Comparison of ENCODE assay signal across 8 cellular contexts in genomic region chr3:121545049-121545563, GRCh38. TPM values are rescaled to one million over a fixed set of nuclear protein-coding genes. Genes with fewer than 3 reads are reported as not detected.
DNase-seq lines count a peak whose midpoint lies in the region; ATAC-seq and TF ChIP-seq lines count a peak whose summit lies in the region.

No MANE protein-coding gene starts in this region.

- H3K36me3 ChIP-seq in Peyer's patch, result no peaks in the 10 kb centered on the region

- DNase-seq in AG10803 (ENCODE audit: low read depth) (no peak), Peyer's patch (no peak), epithelial cell of proximal tubule (ENCODE audit: low read depth) (no peak), osteocyte (ENCODE audit: extremely low spot score, unreplicated experiment) (no peak), nucleus accumbens (lab: John Stamatoyannopoulos, UW) (no peak)
- no peak for DNase-seq in stimulated activated CD4-positive, alpha-beta T cell treated with anti-CD3 and anti-CD28 coated beads, Interleukin-1b, Interleukin-23, amount 100 ng/mL, for 48 hours

- peaks cover 0 to 9% (median 6%) of the 10 kb centered on the region in 4 donors for H3K4me1 ChIP-seq in Peyer's patch

- H3K27me3 ChIP-seq in Peyer's patch, result no peaks in the 10 kb centered on the region

- H3K27me3 Mint-ChIP-seq in osteocyte (ENCODE audit: unreplicated experiment), result no peaks in the 10 kb centered on the region

- no peaks in the 10 kb centered on the region for H3K36me3 Mint-ChIP-seq in osteocyte (ENCODE audit: unreplicated experiment)

- TF ChIP-seq CTCF in AG10803 (conservative IDR thresholded peaks at IDR 0.05; ENCODE audit: low read length) (no peak), Peyer's patch (IDR thresholded peaks at IDR 0.05) (no peak), epithelial cell of proximal tubule (conservative IDR thresholded peaks at IDR 0.05; ENCODE audit: low read depth, low read length) (no peak), osteocyte (IDR thresholded peaks at IDR 0.05) (no peak)

- H3K9me3 Mint-ChIP-seq in osteocyte (ENCODE audit: unreplicated experiment), result no peaks in the 10 kb centered on the region

- H3K4me3 Mint-ChIP-seq in osteocyte (ENCODE audit: unreplicated experiment), result peak overlapping the region; percentile 89

- peak; percentile 5 for ATAC-seq in GM18909 (IDR thresholded peaks at IDR 0.05; ENCODE audit: poor library complexity, unreplicated experiment)
- ATAC-seq in HG03139 (IDR thresholded peaks at IDR 0.05; ENCODE audit: unreplicated experiment), result no peak

- peaks cover 6% of the 10 kb centered on the region for H3K4me1 Mint-ChIP-seq in osteocyte (ENCODE audit: unreplicated experiment)

- no peaks in the 10 kb centered on the region for H3K9me3 ChIP-seq in Peyer's patch

- no peak overlapping the region for H3K27ac ChIP-seq in Peyer's patch

- TF ChIP-seq POLR2A in Peyer's patch (IDR thresholded peaks at IDR 0.05), result no peak

- peak overlapping the region; percentile 57 for H3K27ac Mint-ChIP-seq in osteocyte (ENCODE audit: unreplicated experiment)

- peak overlapping the region; percentile 89 for H3K4me3 ChIP-seq in AG10803 (ENCODE audit: low read length)
- H3K4me3 ChIP-seq in Peyer's patch, result peak overlapping the region; percentile 51 to 84 (median 63)
- H3K4me3 ChIP-seq in epithelial cell of proximal tubule (ENCODE audit: low read depth, low read length), result peak overlapping the region; percentile 83

RNA-seq across cellular contexts. Expression of gene POLQ, which starts 0.7 kb away (rescaled TPM):
- 10 to 100 TPM in 1 of 4 donors, 1 to 10 TPM in 3; 2.2 to 11.6 (median 3.9) TPM for total RNA-seq in Peyer's patch
- total RNA-seq in epithelial cell of proximal tubule, result 6.9 and 9.2 TPM in 2 replicates
- total RNA-seq in osteocyte, result 1.2 TPM in 2 replicates

RNA-seq across cellular contexts. Expression of gene ARGFX, which starts 22.6 kb away (rescaled TPM):
- total RNA-seq in Peyer's patch (not detected), epithelial cell of proximal tubule (not detected in 2 replicates), osteocyte (not detected in 2 replicates)

RNA-seq across cellular contexts. Expression of gene FBXO40, which starts 48.1 kb away (rescaled TPM):
- total RNA-seq in Peyer's patch (not detected), epithelial cell of proximal tubule (not detected in 2 replicates), osteocyte (not detected in 2 replicates)
